Comparison of ENCODE assay signal across 11 cellular contexts in the genomic region with DNA sequence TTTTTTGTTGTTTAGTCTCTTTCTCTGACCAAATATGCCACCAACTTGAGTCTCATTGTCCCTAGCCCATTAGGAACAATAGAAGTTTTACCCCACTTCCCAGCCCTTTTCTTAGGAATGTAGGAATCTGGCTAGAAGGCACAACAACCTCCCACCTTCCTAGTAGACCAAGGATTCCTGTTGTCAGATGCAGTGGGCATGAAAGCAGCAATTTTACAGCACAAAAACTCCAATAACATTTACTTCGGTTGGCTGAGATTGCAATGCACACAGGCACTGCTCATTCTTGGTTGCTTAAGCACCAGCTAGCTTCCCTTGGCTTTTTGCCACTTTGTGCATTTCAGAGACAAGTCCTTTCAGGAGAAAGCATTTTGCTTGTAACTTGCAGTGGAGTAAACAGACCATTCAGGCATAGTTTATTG.
A peak's percentile ranks its signal among the peaks of the same experiment; 100 is the strongest.
DNase-seq lines count a peak whose midpoint lies in the region; ATAC-seq and TF ChIP-seq lines count a peak whose summit lies in the region.
"Had no signal": no experiment of that assay in that cellular context is flagged by ENCODE, and none has a peak within 500 bp of the region (broad histone marks: within the 10 kb centered on the region; RNA-seq: fewer than 3 reads in every experiment).

No MANE protein-coding gene starts in this region.

- no peak overlapping the region for H3K9ac ChIP-seq in neural progenitor cell

- TF ChIP-seq CTCF in neural progenitor cell (IDR thresholded peaks at IDR 0.05) (no peak), omental fat pad (IDR thresholded peaks at IDR 0.05) (no peak), dorsolateral prefrontal cortex (IDR thresholded peaks at IDR 0.05 in 54 of 56, conservative IDR thresholded peaks at IDR 0.05 in 2 of 56; ENCODE audit: low read depth in 1 of 56, partially characterized antibody in 56 of 56) (no peak)

- peaks cover 6% of the 10 kb centered on the region for H3K36me3 Mint-ChIP-seq in neural progenitor cell
- H3K36me3 Mint-ChIP-seq: mesothelial cell of epicardium had no signal

- no peaks in the 10 kb centered on the region for H3K9me3 ChIP-seq in neural progenitor cell (ENCODE audit: low read depth)

- intact Hi-C loops in dorsolateral prefrontal cortex (cut with DNase I), result no loop called here

- no peak overlapping the region for H2AFZ ChIP-seq in neural progenitor cell (replicated peaks)

- peaks cover 91% of the 10 kb centered on the region for H3K4me1 ChIP-seq in neural progenitor cell

- H3K4me3 Mint-ChIP-seq in neural progenitor cell, result no peak overlapping the region
- H3K4me3 Mint-ChIP-seq: mesothelial cell of epicardium had no signal

- H3K9me3 Mint-ChIP-seq in neural progenitor cell, result no peaks in the 10 kb centered on the region

- no peaks in the 10 kb centered on the region for H3K36me3 ChIP-seq in neural progenitor cell

- no peaks in the 10 kb centered on the region for H4K20me1 ChIP-seq in neural progenitor cell (ENCODE audit: low read depth)

- H3K79me2 ChIP-seq in neural progenitor cell (ENCODE audit: low read depth), result peaks cover 76% of the 10 kb centered on the region

- DNase-seq in GM04503 (ENCODE audit: low read depth), result peak; percentile 71
- DNase-seq in NCI-H2171 (lab: John Stamatoyannopoulos, UW), result peak; percentile 11
- DNase-seq in epidermal melanocyte (ENCODE audit: insufficient read length, low spot score), result peak; percentile 50
- DNase-seq in neural progenitor cell (ENCODE audit: low spot score), result peak; percentile 75
- no peak for DNase-seq in omental fat pad (ENCODE audit: low spot score)
- no peak for DNase-seq in T-helper 2 cell
- no peak for DNase-seq in inferior parietal cortex (ENCODE audit: extremely low spot score)
- no peak for DNase-seq in dorsolateral prefrontal cortex
- DNase-seq: activated CD4-positive, alpha-beta T cell treated with anti-CD3 and anti-CD28 coated beads, Interleukin-2, amount 50 U/mL, for 4 hours; NCI-H446 had no signal

- peak overlapping the region; percentile 66 for H3K4me2 ChIP-seq in neural progenitor cell

- H3K27ac Mint-ChIP-seq in neural progenitor cell, result no peak overlapping the region
- H3K27ac Mint-ChIP-seq: mesothelial cell of epicardium had no signal

- H3K27me3 ChIP-seq in neural progenitor cell (no peaks in the 10 kb centered on the region), dorsolateral prefrontal cortex (peaks cover 0 to 19% (median 0%) of the 10 kb centered on the region in 45 donors)

- peak overlapping the region; percentile 86 for H3K27ac ChIP-seq in neural progenitor cell
- H3K27ac ChIP-seq in dorsolateral prefrontal cortex, result no peak overlapping the region

- H3K4me3 ChIP-seq in neural progenitor cell (peak overlapping the region; percentile 9), dorsolateral prefrontal cortex (no peak overlapping the region)

- ATAC-seq in omental fat pad (ENCODE audit: low FRiP score), result no peak

- peaks cover 2% of the 10 kb centered on the region for H3K27me3 Mint-ChIP-seq in neural progenitor cell (ENCODE audit: insufficient read depth, low read depth)

- H3K4me1 Mint-ChIP-seq in neural progenitor cell, result peaks cover 79% of the 10 kb centered on the region

- peaks cover 55% of the 10 kb centered on the region for H3F3A ChIP-seq in neural progenitor cell (ENCODE audit: low read depth)

Comparison
In these comparisons a context has a peak if more than half of its experiments do, and no peak if none do; other contexts are left out.
1. DNase-seq: peak in GM04503 (single experiment), NCI-H2171 (single experiment), epidermal melanocyte (single experiment) and neural progenitor cell (single experiment); none in omental fat pad (single experiment), T-helper 2 cell (0 of 5), inferior parietal cortex (single experiment) and dorsolateral prefrontal cortex (0 of 10).